In genomic region chr9:35074141-35074540, GRCh38 we compare ENCODE assay signal across 20 cellular contexts. TPM values are rescaled to one million over a fixed set of nuclear protein-coding genes. Genes with fewer than 3 reads are reported as not detected.
A peak's percentile ranks its signal among the peaks of the same experiment; 100 is the strongest.
DNase-seq lines count a peak whose midpoint lies in the region; ATAC-seq and TF ChIP-seq lines count a peak whose summit lies in the region.
"Had no signal": no experiment of that assay in that cellular context is flagged by ENCODE, and none has a peak within 500 bp of the region (broad histone marks: within the 10 kb centered on the region; RNA-seq: fewer than 3 reads in every experiment).

No MANE protein-coding gene starts in this region.

- no peak for ATAC-seq in CD4-positive, alpha-beta T cell (ENCODE audit: poor library complexity)
- no peak for ATAC-seq in HG03571 (IDR thresholded peaks at IDR 0.05; ENCODE audit: unreplicated experiment)
- ATAC-seq: Right ventricle myocardium inferior had no signal

- CTCF ChIA-PET in CD4-positive, alpha-beta T cell (lab: Charles Lee), result no interaction called here
- CTCF ChIA-PET in activated CD4-positive, alpha-beta memory T cell treated with anti-CD3 and anti-CD28 coated beads for 36 hours (lab: Charles Lee), result no interaction called here

- peaks cover 30% of the 10 kb centered on the region for H3K36me3 Mint-ChIP-seq in CD4-positive, alpha-beta T cell (ENCODE audit: low read depth)
- H3K36me3 Mint-ChIP-seq in activated CD4-positive, alpha-beta memory T cell treated with anti-CD3 and anti-CD28 coated beads for 36 hours, result peaks cover 63% of the 10 kb centered on the region
- peaks cover 16% of the 10 kb centered on the region for H3K36me3 Mint-ChIP-seq in progenitor cell of endocrine pancreas (ENCODE audit: insufficient read depth)

- TF ChIP-seq CTCF in CD4-positive, alpha-beta T cell (IDR thresholded peaks at IDR 0.05), result no peak
- no peak for TF ChIP-seq CTCF in progenitor cell of endocrine pancreas (IDR thresholded peaks at IDR 0.05; ENCODE audit: unreplicated experiment)

- no peaks in the 10 kb centered on the region for H3K27me3 Mint-ChIP-seq in CD4-positive, alpha-beta T cell
- H3K27me3 Mint-ChIP-seq in activated CD4-positive, alpha-beta memory T cell treated with anti-CD3 and anti-CD28 coated beads for 36 hours, result peaks cover 2% of the 10 kb centered on the region
- no peaks in the 10 kb centered on the region for H3K27me3 Mint-ChIP-seq in progenitor cell of endocrine pancreas

- H3K9me3 ChIP-seq in CD4-positive, alpha-beta T cell (ENCODE audit: control insufficient read depth, low read length), result no peaks in the 10 kb centered on the region
- H3K9me3 ChIP-seq: Caco-2, MG63 had no signal

- peaks cover 49% of the 10 kb centered on the region for H3K4me1 Mint-ChIP-seq in CD4-positive, alpha-beta T cell (ENCODE audit: low read depth)
- H3K4me1 Mint-ChIP-seq in activated CD4-positive, alpha-beta memory T cell treated with anti-CD3 and anti-CD28 coated beads for 36 hours (ENCODE audit: low read depth), result peaks cover 46% of the 10 kb centered on the region
- peaks cover 34% of the 10 kb centered on the region for H3K4me1 Mint-ChIP-seq in progenitor cell of endocrine pancreas (ENCODE audit: low read depth)

- no peaks in the 10 kb centered on the region for H3K27me3 ChIP-seq in CD4-positive, alpha-beta T cell (ENCODE audit: control insufficient read depth, insufficient read depth, low read length)
- H3K27me3 ChIP-seq: MG63 had no signal

- H3K9me3 Mint-ChIP-seq in CD4-positive, alpha-beta T cell, result no peaks in the 10 kb centered on the region
- no peaks in the 10 kb centered on the region for H3K9me3 Mint-ChIP-seq in activated CD4-positive, alpha-beta memory T cell treated with anti-CD3 and anti-CD28 coated beads for 36 hours
- no peaks in the 10 kb centered on the region for H3K9me3 Mint-ChIP-seq in progenitor cell of endocrine pancreas (ENCODE audit: low read depth)
- H3K9me3 Mint-ChIP-seq: CD14-positive monocyte had no signal

- no peak overlapping the region for H3K27ac ChIP-seq in CD4-positive, alpha-beta T cell (ENCODE audit: low read depth, low read length)

- H3K27ac Mint-ChIP-seq in CD4-positive, alpha-beta T cell, result peak overlapping the region; percentile 25
- H3K27ac Mint-ChIP-seq in activated CD4-positive, alpha-beta memory T cell treated with anti-CD3 and anti-CD28 coated beads for 36 hours, result peak overlapping the region; percentile 99
- H3K27ac Mint-ChIP-seq in progenitor cell of endocrine pancreas, result peak overlapping the region; percentile 64

- intact Hi-C loops in CD4-positive, alpha-beta T cell (cut with DNase I, micrococcal nuclease), result loop anchor here (5.0 to 10.0 kb wide), 4 partner anchors 38 to 549 kb away; partner anchors contain the start of genes DNAJB5 (in 1 of the 2), ENHO (in 1 of the 2) and SIGMAR1 (in 1 of the 2)
- intact Hi-C loops in activated CD4-positive, alpha-beta memory T cell treated with anti-CD3 and anti-CD28 coated beads for 36 hours (cut with micrococcal nuclease), result loop anchor here (5.0 to 10.0 kb wide), 2 partner anchors 583 to 661 kb away; partner anchors contain the start of genes CCDC107, CREB3, RMRP and TLN1

- no peak overlapping the region for H3K4me3 Mint-ChIP-seq in CD4-positive, alpha-beta T cell
- H3K4me3 Mint-ChIP-seq in activated CD4-positive, alpha-beta memory T cell treated with anti-CD3 and anti-CD28 coated beads for 36 hours, result no peak overlapping the region
- H3K4me3 Mint-ChIP-seq in progenitor cell of endocrine pancreas (ENCODE audit: low read depth), result no peak overlapping the region
- H3K4me3 Mint-ChIP-seq: CD14-positive monocyte had no signal

- POLR2A ChIA-PET in CD4-positive, alpha-beta T cell (lab: Charles Lee), result no interaction called here
- POLR2A ChIA-PET in activated CD4-positive, alpha-beta memory T cell treated with anti-CD3 and anti-CD28 coated beads for 36 hours (lab: Charles Lee), result no interaction called here

- DNase-seq in CD4-positive, alpha-beta T cell, result no peak
- no peak for DNase-seq in activated CD4-positive, alpha-beta memory T cell treated with anti-CD3 and anti-CD28 coated beads for 36 hours
- DNase-seq in mesenteric fat pad (ENCODE audit: low spot score), result peak; percentile 18
- DNase-seq in progenitor cell of endocrine pancreas (ENCODE audit: low spot score, unreplicated experiment), result no peak
- no peak for DNase-seq in NCI-H2227 treated with DMSO at 0.1 percent for 48 hours (lab: John Stamatoyannopoulos, UW)
- no peak for DNase-seq in NCI-H226
- DNase-seq: ACHN, AML-193, Caco-2, EL, IMR-90, Karpas-422, MG63, NCI-H1092, NCI-H146, NCI-H2081, NCI-H510A treated with DMSO at 0.1 percent for 48 hours had no signal

RNA-seq across cellular contexts. Expression of gene VCP, which starts 1.7 kb away (rescaled TPM):
- total RNA-seq in CD4-positive, alpha-beta T cell, result 100 to 1,000 TPM; 218 to 245 TPM
- 100 to 1,000 TPM; 283 to 292 TPM for total RNA-seq in activated CD4-positive, alpha-beta memory T cell treated with anti-CD3 and anti-CD28 coated beads for 36 hours
- total RNA-seq in mesenteric fat pad (280 TPM), progenitor cell of endocrine pancreas (320 and 326 TPM in 2 replicates)

RNA-seq across cellular contexts. Expression of gene FANCG, which starts 5.6 kb away (rescaled TPM):
- 10 to 100 TPM; 21.7 to 24.6 TPM for total RNA-seq in CD4-positive, alpha-beta T cell
- 100 to 1,000 TPM; 103 to 107 TPM for total RNA-seq in activated CD4-positive, alpha-beta memory T cell treated with anti-CD3 and anti-CD28 coated beads for 36 hours
- total RNA-seq in mesenteric fat pad (11.3 TPM), progenitor cell of endocrine pancreas (64.7 and 68.7 TPM in 2 replicates)

RNA-seq across cellular contexts. Expression of gene PIGO, which starts 22.2 kb away (rescaled TPM):
- 10 to 100 TPM; 17.5 to 18.9 TPM for total RNA-seq in CD4-positive, alpha-beta T cell
- total RNA-seq in activated CD4-positive, alpha-beta memory T cell treated with anti-CD3 and anti-CD28 coated beads for 36 hours, result 10 to 100 TPM; 19.3 to 20.9 TPM
- total RNA-seq in mesenteric fat pad (15.2 TPM), progenitor cell of endocrine pancreas (27.3 and 31.5 TPM in 2 replicates)

RNA-seq across cellular contexts. Expression of gene STOML2, which starts 28.8 kb away (rescaled TPM):
- total RNA-seq in CD4-positive, alpha-beta T cell, result 10 to 100 TPM; 29.8 to 30.5 TPM
- total RNA-seq in activated CD4-positive, alpha-beta memory T cell treated with anti-CD3 and anti-CD28 coated beads for 36 hours, result 100 to 1,000 TPM; 162 TPM
- total RNA-seq in mesenteric fat pad (95.4 TPM), progenitor cell of endocrine pancreas (120 and 121 TPM in 2 replicates)

RNA-seq across cellular contexts. Expression of gene ATOSB, which starts 41.5 kb away (rescaled TPM):
- 1 to 10 TPM; 5.0 to 5.1 TPM for total RNA-seq in CD4-positive, alpha-beta T cell
- total RNA-seq in activated CD4-positive, alpha-beta memory T cell treated with anti-CD3 and anti-CD28 coated beads for 36 hours, result 1 to 10 TPM; 9.1 to 9.6 TPM
- total RNA-seq in mesenteric fat pad (27.7 TPM), progenitor cell of endocrine pancreas (17.7 and 19.4 TPM in 2 replicates)

Comparison
In these comparisons a context has a peak if more than half of its experiments do, and no peak if none do; other contexts are left out.
1. H3K27ac Mint-ChIP-seq: peak in every context shown above with its lines; median percentile 99 in activated CD4-positive, alpha-beta memory T cell treated with anti-CD3 and anti-CD28 coated beads for 36 hours; 64 in progenitor cell of endocrine pancreas; 25 in CD4-positive, alpha-beta T cell.